ENCODE assay signal across 21 cellular contexts in the genomic region with DNA sequence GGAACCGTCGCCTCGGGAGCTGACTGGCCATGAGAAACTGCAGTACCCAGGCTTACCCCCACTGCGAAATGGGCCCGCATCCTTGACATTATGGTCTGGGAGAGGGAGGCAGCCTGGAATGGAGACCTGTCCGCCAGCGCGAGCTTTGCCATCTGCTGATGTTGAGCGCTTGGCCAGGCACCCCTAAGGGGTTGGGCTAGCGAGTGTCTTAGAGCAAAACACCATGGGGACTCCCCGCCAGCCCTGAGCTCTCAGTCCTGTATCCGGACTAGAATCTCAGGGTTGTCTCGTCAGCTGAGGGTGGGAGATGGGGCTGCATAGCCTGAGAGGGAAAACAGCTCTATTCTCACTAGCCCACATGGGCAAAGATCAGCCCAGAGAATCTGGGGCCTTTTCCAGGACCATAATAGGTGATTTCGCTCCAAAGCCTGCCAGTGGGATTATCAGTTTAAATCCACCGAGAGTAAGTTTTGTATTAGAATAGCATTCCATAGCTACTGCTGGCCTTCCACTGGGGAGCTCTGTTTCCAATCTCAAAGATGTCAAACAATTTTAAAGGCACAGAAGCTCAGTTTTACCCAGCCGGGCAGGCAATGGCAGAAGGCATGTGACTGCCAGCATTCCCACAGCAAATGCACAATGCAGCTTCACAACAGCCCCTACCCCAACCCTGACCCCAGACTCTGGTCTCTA.
DNase-seq lines count a peak whose midpoint lies in the region; ATAC-seq and TF ChIP-seq lines count a peak whose summit lies in the region.
"Had no signal": no experiment of that assay in that cellular context is flagged by ENCODE, and none has a peak within 500 bp of the region (broad histone marks: within the 10 kb centered on the region; RNA-seq: fewer than 3 reads in every experiment).

No MANE protein-coding gene starts in this region.

- DNase-seq in GM23338 (ENCODE audit: low spot score) (no peak), heart left ventricle (no peak), neuronal stem cell (ENCODE audit: low spot score) (no peak), AG08396 (ENCODE audit: low spot score) (no peak), HCEC 1CT (no peak), NCI-H2171 (lab: John Stamatoyannopoulos, UW) (no peak), mucosa of descending colon (no peak)
- DNase-seq: ACHN; activated CD4-positive, alpha-beta T cell treated with anti-CD3 and anti-CD28 coated beads for 48 hours; activated gamma-delta T cell treated with Interleukin-2 at 50 U/mL for 16 hours; anterior cingulate cortex; CD4-positive, alpha-beta T cell; DMS153; naive thymus-derived CD4-positive, alpha-beta T cell; NCI-H1417; NCI-H748 treated with DMSO at 0.1 percent for 48 hours; psoas muscle; stimulated activated CD4-positive, alpha-beta T cell treated with anti-CD3 and anti-CD28 coated beads, Interleukin-12 subunit alpha, Interleukin-12 subunit beta, amount 100 ng/mL, for 4 hours had no signal

- peaks cover 32% of the 10 kb centered on the region for H3K4me1 Mint-ChIP-seq in GM23338
- H3K4me1 Mint-ChIP-seq in brain: peaks cover 25% of the 10 kb centered on the region
- H3K4me1 Mint-ChIP-seq: stimulated activated effector memory CD8-positive, alpha-beta T cell treated with anti-CD3 and anti-CD28 coated beads, Interleukin-12 subunit alpha, Interleukin-12 subunit beta, amount 100 ng/mL, for 72 hours had no signal

- H3K9ac ChIP-seq in neuronal stem cell (ENCODE audit: low read depth, low read length, poor library complexity): peak overlapping the region; percentile 25

- H3K14ac ChIP-seq in neuronal stem cell (ENCODE audit: low read length): no peak overlapping the region

- H3K9me3 Mint-ChIP-seq in GM23338 (peaks cover 6% of the 10 kb centered on the region; the same call in 2 of the 3 replicates), brain (peaks cover 2 to 15% (median 4%) of the 10 kb centered on the region in 5 experiments)
- H3K9me3 Mint-ChIP-seq: CD4-positive, alpha-beta T cell; type B pancreatic cell had no signal

- peak overlapping the region; percentile 86 for H3K18ac ChIP-seq in neuronal stem cell (ENCODE audit: low read length)

- no peaks in the 10 kb centered on the region for H3K36me3 Mint-ChIP-seq in GM23338 (ENCODE audit: low read depth)
- no peaks in the 10 kb centered on the region for H3K36me3 Mint-ChIP-seq in brain
- H3K36me3 Mint-ChIP-seq: naive thymus-derived CD4-positive, alpha-beta T cell; stimulated activated effector memory CD8-positive, alpha-beta T cell treated with anti-CD3 and anti-CD28 coated beads, Interleukin-12 subunit alpha, Interleukin-12 subunit beta, amount 100 ng/mL, for 72 hours; type B pancreatic cell had no signal

- H3K27me3 ChIP-seq in GM23338 (ENCODE audit: insufficient read depth): no peaks in the 10 kb centered on the region
- H3K27me3 ChIP-seq in heart left ventricle: no peaks in the 10 kb centered on the region
- H3K27me3 ChIP-seq in neuronal stem cell (ENCODE audit: control insufficient read depth in 3 of 3, insufficient read depth in 3 of 3, low read depth in 1 of 3, low read length in 3 of 3): no peaks in the 10 kb centered on the region

- ATAC-seq in GM23338 (peak; percentile 53), heart left ventricle (peak; percentile 52 to 69 (median 58)), mucosa of descending colon (no peak)
- ATAC-seq: naive thymus-derived CD4-positive, alpha-beta T cell; psoas muscle; stimulated activated effector memory CD8-positive, alpha-beta T cell treated with anti-CD3 and anti-CD28 coated beads, Interleukin-12 subunit alpha, Interleukin-12 subunit beta, amount 100 ng/mL, for 72 hours had no signal

- no peak overlapping the region for H2BK12ac ChIP-seq in neuronal stem cell (ENCODE audit: low read length)

- no peak overlapping the region for H3K4ac ChIP-seq in neuronal stem cell (ENCODE audit: low read length)

- H3K4me1 ChIP-seq in GM23338 (ENCODE audit: insufficient read depth) (no peaks in the 10 kb centered on the region), heart left ventricle (peaks cover 0 to 27% (median 11%) of the 10 kb centered on the region in 12 donors), neuronal stem cell (ENCODE audit: control insufficient read depth in 2 of 2, insufficient read depth in 1 of 2, low read depth in 1 of 2, low read length in 2 of 2) (peaks cover 0 to 10% of the 10 kb centered on the region in 2 donors), mucosa of descending colon (ENCODE audit: low read depth) (no peaks in the 10 kb centered on the region)
- H3K4me1 ChIP-seq: psoas muscle had no signal

- no peak overlapping the region for H3K27ac ChIP-seq in GM23338 (ENCODE audit: low read depth)
- H3K27ac ChIP-seq in heart left ventricle: peak overlapping the region in 9 of 12 donors; percentile 12 to 83 (median 65)
- H3K27ac ChIP-seq in neuronal stem cell (replicated peaks; ENCODE audit: low read length): peak overlapping the region; percentile 22
- H3K27ac ChIP-seq: psoas muscle had no signal

- H3K79me2 ChIP-seq in GM23338 (replicated peaks; ENCODE audit: insufficient read depth): no peaks in the 10 kb centered on the region

- H3K79me1 ChIP-seq in neuronal stem cell (ENCODE audit: low read depth, low read length): peaks cover 2% of the 10 kb centered on the region

- H3K36me3 ChIP-seq in GM23338 (ENCODE audit: insufficient read depth) (no peaks in the 10 kb centered on the region; the same call in 1 of the 2 replicates), heart left ventricle (no peaks in the 10 kb centered on the region), neuronal stem cell (replicated peaks in 1 of 2; ENCODE audit: control insufficient read depth in 2 of 2, insufficient read depth in 2 of 2, low read length in 2 of 2) (no peaks in the 10 kb centered on the region), mucosa of descending colon (ENCODE audit: low read depth) (no peaks in the 10 kb centered on the region)

- no peak overlapping the region for H4K8ac ChIP-seq in neuronal stem cell (ENCODE audit: low read depth, low read length)

- H3K4me2 ChIP-seq in GM23338 (no peak overlapping the region), neuronal stem cell (ENCODE audit: insufficient read depth, low read length, poor library complexity, severe bottlenecking) (no peak overlapping the region)

- peaks cover 0 to 10% (median 0%) of the 10 kb centered on the region in 12 donors for H3K9me3 ChIP-seq in heart left ventricle
- H3K9me3 ChIP-seq in neuronal stem cell (replicated peaks in 1 of 2; ENCODE audit: control insufficient read depth in 2 of 2, insufficient read depth in 1 of 2, low read depth in 1 of 2, low read length in 2 of 2): peaks cover 2 to 5% of the 10 kb centered on the region in 2 donors
- H3K9me3 ChIP-seq in mucosa of descending colon: no peaks in the 10 kb centered on the region
- H3K9me3 ChIP-seq: psoas muscle had no signal

- intact Hi-C loops in heart left ventricle (cut with DNase I) (no loop called here), mucosa of descending colon (cut with DNase I, micrococcal nuclease) (no loop called here)

- no peaks in the 10 kb centered on the region for H4K20me1 ChIP-seq in GM23338 (replicated peaks; ENCODE audit: insufficient read depth)

- peak overlapping the region; percentile 9 for H3K23ac ChIP-seq in neuronal stem cell (ENCODE audit: low read depth, low read length, poor library complexity)

- H3K4me3 Mint-ChIP-seq in GM23338 (no peak overlapping the region), brain (peak overlapping the region in 1 of 5 experiments; percentile 13)
- H3K4me3 Mint-ChIP-seq: CD4-positive, alpha-beta T cell; naive thymus-derived CD4-positive, alpha-beta T cell; stimulated activated effector memory CD8-positive, alpha-beta T cell treated with anti-CD3 and anti-CD28 coated beads, Interleukin-12 subunit alpha, Interleukin-12 subunit beta, amount 100 ng/mL, for 72 hours; type B pancreatic cell had no signal

- no peak overlapping the region for H4K91ac ChIP-seq in neuronal stem cell (ENCODE audit: low read depth, low read length, poor library complexity)

- H3K9me2 ChIP-seq in GM23338 (ENCODE audit: insufficient read depth): no peaks in the 10 kb centered on the region

- WGBS in heart left ventricle, 4 donors: 56 to 66% (median 60%) methylated on average over 12 to 16 of the region's 16 CpGs
- no CpG with 5 or more reads among the region's 16 CpGs for WGBS in neuronal stem cell (ENCODE audit: extremely low coverage in 2 of 2, insufficient read length in 2 of 2, insufficient replicate concordance in 1 of 2), 2 donors

- TF ChIP-seq CTCF in GM23338 (conservative IDR thresholded peaks at IDR 0.05; ENCODE audit: low read depth in 2 of 2) (no peak), brain (conservative IDR thresholded peaks at IDR 0.05) (no peak), heart left ventricle (IDR thresholded peaks at IDR 0.05) (no peak), mucosa of descending colon (IDR thresholded peaks at IDR 0.05) (no peak)

- no peaks in the 10 kb centered on the region for H3F3A ChIP-seq in GM23338 (replicated peaks; ENCODE audit: low read depth)

- peaks cover 2% of the 10 kb centered on the region for H3K27me3 Mint-ChIP-seq in GM23338 (ENCODE audit: insufficient read depth, low read depth, poor library complexity)
- H3K27me3 Mint-ChIP-seq in brain: no peaks in the 10 kb centered on the region
- H3K27me3 Mint-ChIP-seq: CD4-positive, alpha-beta T cell; type B pancreatic cell had no signal

- peak overlapping the region; percentile 66 for H2BK120ac ChIP-seq in neuronal stem cell (ENCODE audit: low read depth, low read length)

- peak overlapping the region; percentile 98 for H2AK5ac ChIP-seq in neuronal stem cell (ENCODE audit: low read depth, low read length)

- H2BK15ac ChIP-seq in neuronal stem cell (ENCODE audit: low read length): no peak overlapping the region

- H2AFZ ChIP-seq in GM23338 (peak overlapping the region; percentile 90), neuronal stem cell (ENCODE audit: low read length) (no peak overlapping the region)

- no peak overlapping the region for H3K4me3 ChIP-seq in GM23338
- no peak overlapping the region for H3K4me3 ChIP-seq in heart left ventricle
- no peak overlapping the region for H3K4me3 ChIP-seq in neuronal stem cell (ENCODE audit: low read length in 2 of 2)
- H3K4me3 ChIP-seq in mucosa of descending colon: no peak overlapping the region
- H3K4me3 ChIP-seq: psoas muscle had no signal

- no peak overlapping the region for H3K27ac Mint-ChIP-seq in GM23338
- peak overlapping the region in 3 of 5 experiments; percentile 24 to 82 (median 61) for H3K27ac Mint-ChIP-seq in brain
- H3K27ac Mint-ChIP-seq: CD4-positive, alpha-beta T cell; naive thymus-derived CD4-positive, alpha-beta T cell; stimulated activated effector memory CD8-positive, alpha-beta T cell treated with anti-CD3 and anti-CD28 coated beads, Interleukin-12 subunit alpha, Interleukin-12 subunit beta, amount 100 ng/mL, for 72 hours; type B pancreatic cell had no signal

- peak overlapping the region; percentile 7 for H2BK5ac ChIP-seq in neuronal stem cell (ENCODE audit: low read length)

- TF ChIP-seq POLR2A in heart left ventricle (IDR thresholded peaks at IDR 0.05): no peak
